12 cellular contexts compared by ENCODE assay signal in genomic region chr16:26963109-26963508, GRCh38.
DNase-seq lines count a peak whose midpoint lies in the region; ATAC-seq, FAIRE-seq and TF ChIP-seq lines count a peak whose summit lies in the region.
"Had no signal": no experiment of that assay in that cellular context is flagged by ENCODE, and none has a peak within 500 bp of the region (broad histone marks: within the 10 kb centered on the region; RNA-seq: fewer than 3 reads in every experiment).

No MANE protein-coding gene starts in this region.

- CTCF ChIA-PET in activated CD8-positive, alpha-beta T cell treated with anti-CD3 and anti-CD28 coated beads, Interleukin-2, amount 10 ng/mL, durations not matched to agents 7 days and 5 days (lab: Charles Lee) = interaction anchor here (1.3 kb wide), 1 partner anchor 32 kb away, joined by 3 read pairs; no protein-coding TSS in a partner anchor

- H3K4me1 Mint-ChIP-seq in activated CD8-positive, alpha-beta T cell treated with anti-CD3 and anti-CD28 coated beads, Interleukin-2, amount 10 ng/mL, durations not matched to agents 7 days and 5 days (ENCODE audit: low read depth) = peaks cover 5% of the 10 kb centered on the region
- H3K4me1 Mint-ChIP-seq in T-helper 2 cell treated with Interferon-gamma antibody and Interleukin-4, amounts not matched to agents 5 μg/mL and 100 μg/mL, for 36 hours (ENCODE audit: low read depth) = peaks cover 2% of the 10 kb centered on the region

- ATAC-seq in activated CD8-positive, alpha-beta T cell treated with anti-CD3 and anti-CD28 coated beads, Interleukin-2, amount 10 ng/mL, durations not matched to agents 7 days and 5 days = no peak
- ATAC-seq in GM19463 (IDR thresholded peaks at IDR 0.05; ENCODE audit: unreplicated experiment) (no peak), GM21360 (IDR thresholded peaks at IDR 0.05; ENCODE audit: unreplicated experiment) (no peak)

- no peak for TF ChIP-seq POLR2A in H54 (IDR thresholded peaks at IDR 0.05; ENCODE audit: low read depth, low read length)

- no peaks in the 10 kb centered on the region for H3K4me1 ChIP-seq in BE2C
- H3K4me1 ChIP-seq: SJSA1 had no signal

- no peaks in the 10 kb centered on the region for H3K9me3 ChIP-seq in BE2C
- H3K9me3 ChIP-seq: SJSA1 had no signal

- H3K36me3 Mint-ChIP-seq in activated CD8-positive, alpha-beta T cell treated with anti-CD3 and anti-CD28 coated beads, Interleukin-2, amount 10 ng/mL, durations not matched to agents 7 days and 5 days (ENCODE audit: low read depth) = no peaks in the 10 kb centered on the region
- H3K36me3 Mint-ChIP-seq in T-helper 2 cell treated with Interferon-gamma antibody and Interleukin-4, amounts not matched to agents 5 μg/mL and 100 μg/mL, for 36 hours (ENCODE audit: low read depth) = no peaks in the 10 kb centered on the region
- H3K36me3 Mint-ChIP-seq: IgD-negative memory B cell had no signal

- no peak overlapping the region for H3K27ac Mint-ChIP-seq in activated CD8-positive, alpha-beta T cell treated with anti-CD3 and anti-CD28 coated beads, Interleukin-2, amount 10 ng/mL, durations not matched to agents 7 days and 5 days
- H3K27ac Mint-ChIP-seq in T-helper 2 cell treated with Interferon-gamma antibody and Interleukin-4, amounts not matched to agents 5 μg/mL and 100 μg/mL, for 36 hours = no peak overlapping the region
- H3K27ac Mint-ChIP-seq: IgD-negative memory B cell had no signal

- POLR2A ChIA-PET in activated CD8-positive, alpha-beta T cell treated with anti-CD3 and anti-CD28 coated beads, Interleukin-2, amount 10 ng/mL, durations not matched to agents 7 days and 5 days (lab: Charles Lee) = no interaction called here

- no peak for FAIRE-seq in H54 (lab: Jason Lieb, UNC)

- no peaks in the 10 kb centered on the region for H3K36me3 ChIP-seq in BE2C
- no peaks in the 10 kb centered on the region for H3K36me3 ChIP-seq in kidney epithelial cell (ENCODE audit: control insufficient read depth, insufficient read depth, low read length)
- H3K36me3 ChIP-seq: SJSA1 had no signal

- no peak overlapping the region for H3K4me3 Mint-ChIP-seq in activated CD8-positive, alpha-beta T cell treated with anti-CD3 and anti-CD28 coated beads, Interleukin-2, amount 10 ng/mL, durations not matched to agents 7 days and 5 days
- H3K4me3 Mint-ChIP-seq in T-helper 2 cell treated with Interferon-gamma antibody and Interleukin-4, amounts not matched to agents 5 μg/mL and 100 μg/mL, for 36 hours = no peak overlapping the region
- H3K4me3 Mint-ChIP-seq: IgD-negative memory B cell had no signal

- H3K27me3 Mint-ChIP-seq in activated CD8-positive, alpha-beta T cell treated with anti-CD3 and anti-CD28 coated beads, Interleukin-2, amount 10 ng/mL, durations not matched to agents 7 days and 5 days (ENCODE audit: low read depth) = peaks cover 2% of the 10 kb centered on the region
- H3K27me3 Mint-ChIP-seq in T-helper 2 cell treated with Interferon-gamma antibody and Interleukin-4, amounts not matched to agents 5 μg/mL and 100 μg/mL, for 36 hours (ENCODE audit: low read depth) = peaks cover 4% of the 10 kb centered on the region

- H3K4me3 ChIP-seq in BE2C (ENCODE audit: low read depth, low read length) = no peak overlapping the region
- H3K4me3 ChIP-seq in kidney epithelial cell (ENCODE audit: low read depth, low read length) = no peak overlapping the region
- H3K4me3 ChIP-seq: SJSA1 had no signal

- TF ChIP-seq CTCF in BE2C (IDR thresholded peaks at IDR 0.05; ENCODE audit: low read depth, low read length) = peak; percentile 15
- TF ChIP-seq CTCF in kidney epithelial cell (IDR thresholded peaks at IDR 0.05; ENCODE audit: insufficient read depth, low read length, poor library complexity, severe bottlenecking) = peak; percentile 27

- H3K27me3 ChIP-seq in BE2C (no peaks in the 10 kb centered on the region), kidney epithelial cell (ENCODE audit: control insufficient read depth, insufficient read depth, low read length) (peaks cover 3% of the 10 kb centered on the region)
- H3K27me3 ChIP-seq: SJSA1 had no signal

- no peak for DNase-seq in BE2C
- peak; percentile 9 for DNase-seq in H54 (ENCODE audit: insufficient read length, low spot score)
- DNase-seq in activated CD8-positive, alpha-beta T cell treated with anti-CD3 and anti-CD28 coated beads, Interleukin-2, amount 10 ng/mL, durations not matched to agents 7 days and 5 days = peak; percentile 22
- no peak for DNase-seq in kidney epithelial cell (ENCODE audit: low read depth)
- DNase-seq in T-helper 2 cell treated with Interferon-gamma antibody and Interleukin-4, amounts not matched to agents 5 μg/mL and 100 μg/mL, for 36 hours (ENCODE audit: low spot score) = no peak
- DNase-seq in SIG-M5 treated with dmso at 0.1 percent for 504 hours (lab: John Stamatoyannopoulos, UW; ENCODE audit: unreplicated experiment) = no peak
- DNase-seq: activated effector memory CD4-positive, alpha-beta T cell treated with Interleukin-2 at 50 U/mL for 16 hours; GOT3 had no signal

- no peaks in the 10 kb centered on the region for H3K9me3 Mint-ChIP-seq in activated CD8-positive, alpha-beta T cell treated with anti-CD3 and anti-CD28 coated beads, Interleukin-2, amount 10 ng/mL, durations not matched to agents 7 days and 5 days (ENCODE audit: insufficient read depth)
- H3K9me3 Mint-ChIP-seq in T-helper 2 cell treated with Interferon-gamma antibody and Interleukin-4, amounts not matched to agents 5 μg/mL and 100 μg/mL, for 36 hours = no peaks in the 10 kb centered on the region

Comparison
In these comparisons a context has a peak if more than half of its experiments do, and no peak if none do; other contexts are left out.
1. DNase-seq: peak in H54 (single experiment) and activated CD8-positive, alpha-beta T cell treated with anti-CD3 and anti-CD28 coated beads, Interleukin-2, amount 10 ng/mL, durations not matched to agents 7 days and 5 days (single experiment); none in BE2C (single experiment), kidney epithelial cell (single experiment), T-helper 2 cell treated with Interferon-gamma antibody and Interleukin-4, amounts not matched to agents 5 μg/mL and 100 μg/mL, for 36 hours (single experiment) and SIG-M5 treated with dmso at 0.1 percent for 504 hours (single experiment).